ENCODE assay signal across 9 cellular contexts in genomic region chr5:14628346-14628745, GRCh38. TPM values are rescaled to one million over a fixed set of nuclear protein-coding genes. Genes with fewer than 3 reads are reported as not detected.
DNase-seq lines count a peak whose midpoint lies in the region; ATAC-seq and TF ChIP-seq lines count a peak whose summit lies in the region.
"Had no signal": no experiment of that assay in that cellular context is flagged by ENCODE, and none has a peak within 500 bp of the region (broad histone marks: within the 10 kb centered on the region; RNA-seq: fewer than 3 reads in every experiment).

No MANE protein-coding gene starts in this region.

- peaks cover 2% of the 10 kb centered on the region for H3K9me3 Mint-ChIP-seq in activated naive CD8-positive, alpha-beta T cell treated with anti-CD3 and anti-CD28 coated beads, Interleukin-2, amount 10 ng/mL, durations not matched to agents 7 days and 5 days

- TF ChIP-seq CTCF in lower lobe of right lung (IDR thresholded peaks at IDR 0.05) = no peak
- no peak for TF ChIP-seq CTCF in coronary artery (IDR thresholded peaks at IDR 0.05)

- intact Hi-C loops in lower lobe of right lung (cut with DNase I) = no loop called here

- H3K4me1 Mint-ChIP-seq in activated naive CD8-positive, alpha-beta T cell treated with anti-CD3 and anti-CD28 coated beads, Interleukin-2, amount 10 ng/mL, durations not matched to agents 7 days and 5 days = no peaks in the 10 kb centered on the region
- H3K4me1 Mint-ChIP-seq: activated B cell treated with CpG ODN at 0.5 μM for 24 hours had no signal

- no peak overlapping the region for H3K4me3 Mint-ChIP-seq in activated naive CD8-positive, alpha-beta T cell treated with anti-CD3 and anti-CD28 coated beads, Interleukin-2, amount 10 ng/mL, durations not matched to agents 7 days and 5 days
- H3K4me3 Mint-ChIP-seq: activated B cell treated with CpG ODN at 0.5 μM for 24 hours had no signal

- ATAC-seq in activated naive CD8-positive, alpha-beta T cell treated with anti-CD3 and anti-CD28 coated beads, Interleukin-2, amount 10 ng/mL, durations not matched to agents 7 days and 5 days (ENCODE audit: low read depth) = peak; percentile 76
- ATAC-seq in lower lobe of right lung (peak; percentile 47 to 66), GM19351 (IDR thresholded peaks at IDR 0.05; ENCODE audit: unreplicated experiment) (no peak)

- H3K36me3 ChIP-seq in H7 (replicated peaks; ENCODE audit: control insufficient read depth, insufficient read depth, low read length) (no peaks in the 10 kb centered on the region), SJSA1 (no peaks in the 10 kb centered on the region), lower lobe of right lung (no peaks in the 10 kb centered on the region)

- POLR2A ChIA-PET in activated naive CD8-positive, alpha-beta T cell treated with anti-CD3 and anti-CD28 coated beads, Interleukin-2, amount 10 ng/mL, durations not matched to agents 7 days and 5 days (lab: Charles Lee) = interaction anchor here (1.2 to 1.3 kb wide), 2 partner anchors 35 to 46 kb away, joined by 3 to 9 read pairs; partner anchors contain the start of gene OTULINL

- H3K27ac ChIP-seq in SJSA1 (no peak overlapping the region), lower lobe of right lung (no peak overlapping the region), coronary artery (no peak overlapping the region)

- H3K36me3 Mint-ChIP-seq in activated naive CD8-positive, alpha-beta T cell treated with anti-CD3 and anti-CD28 coated beads, Interleukin-2, amount 10 ng/mL, durations not matched to agents 7 days and 5 days = peaks cover 12% of the 10 kb centered on the region

- DNase-seq in H7 (peak; percentile 40), SJSA1 (ENCODE audit: low read depth in 1 of 2, low spot score in 2 of 2) (peak; percentile 9 to 56), lower lobe of right lung (no peak), stromal cell of bone marrow (ENCODE audit: low read depth) (peak; percentile 25), D341Med (ENCODE audit: low spot score) (no peak), coronary artery (ENCODE audit: low spot score) (no peak)
- peak; percentile 65 for DNase-seq in activated naive CD8-positive, alpha-beta T cell treated with anti-CD3 and anti-CD28 coated beads, Interleukin-2, amount 10 ng/mL, durations not matched to agents 7 days and 5 days
- DNase-seq: activated B cell treated with CpG ODN at 0.5 μM for 24 hours had no signal

- no peak overlapping the region for H3K27ac Mint-ChIP-seq in activated naive CD8-positive, alpha-beta T cell treated with anti-CD3 and anti-CD28 coated beads, Interleukin-2, amount 10 ng/mL, durations not matched to agents 7 days and 5 days
- H3K27ac Mint-ChIP-seq: activated B cell treated with CpG ODN at 0.5 μM for 24 hours had no signal

- H3K9me3 ChIP-seq in SJSA1 (replicated peaks) (no peaks in the 10 kb centered on the region), lower lobe of right lung (no peaks in the 10 kb centered on the region)

- no peaks in the 10 kb centered on the region for H3K27me3 ChIP-seq in H7 (ENCODE audit: control insufficient read depth, insufficient read depth, low read length)
- 0 out of 2 replicates have a peak, but pooled peaks cover 2% of the 10 kb centered on the region for H3K27me3 ChIP-seq in SJSA1 (replicated peaks)
- no peaks in the 10 kb centered on the region for H3K27me3 ChIP-seq in lower lobe of right lung (ENCODE audit: low read depth)

- no peaks in the 10 kb centered on the region for H3K4me1 ChIP-seq in SJSA1 (replicated peaks)
- no peaks in the 10 kb centered on the region for H3K4me1 ChIP-seq in lower lobe of right lung

- no peak overlapping the region for H3K4me3 ChIP-seq in H7 (ENCODE audit: insufficient read depth, low read depth, low read length)
- H3K4me3 ChIP-seq in SJSA1 = no peak overlapping the region
- H3K4me3 ChIP-seq in lower lobe of right lung = no peak overlapping the region
- H3K4me3 ChIP-seq in coronary artery = no peak overlapping the region

- H3K27me3 Mint-ChIP-seq in activated naive CD8-positive, alpha-beta T cell treated with anti-CD3 and anti-CD28 coated beads, Interleukin-2, amount 10 ng/mL, durations not matched to agents 7 days and 5 days = no peaks in the 10 kb centered on the region
- H3K27me3 Mint-ChIP-seq: activated B cell treated with CpG ODN at 0.5 μM for 24 hours had no signal

RNA-seq across cellular contexts. Expression of gene OTULIN, which starts 36.2 kb away (rescaled TPM):
- total RNA-seq in H7 (2014; rRNA removed; shearing (Covaris generic)) = 14.9 and 17.4 TPM in 2 replicates
- 44.6 and 47.0 TPM in 2 replicates for total RNA-seq in SJSA1 (2014; rRNA removed; shearing (Covaris generic))
- 10 to 100 TPM; 82.7 to 86.6 TPM for total RNA-seq in activated naive CD8-positive, alpha-beta T cell treated with anti-CD3 and anti-CD28 coated beads, Interleukin-2, amount 10 ng/mL, durations not matched to agents 7 days and 5 days
- 33.0 TPM for total RNA-seq in lower lobe of right lung

RNA-seq across cellular contexts. Expression of gene OTULINL, which starts 46.8 kb away (rescaled TPM):
- 2.7 and 3.3 TPM in 2 replicates for total RNA-seq in H7 (2014; rRNA removed; shearing (Covaris generic))
- total RNA-seq in SJSA1 (2014; rRNA removed; shearing (Covaris generic)) = 0.58 and 1.4 TPM in 2 replicates
- total RNA-seq in activated naive CD8-positive, alpha-beta T cell treated with anti-CD3 and anti-CD28 coated beads, Interleukin-2, amount 10 ng/mL, durations not matched to agents 7 days and 5 days = 10 to 100 TPM; 67.7 to 68.4 TPM
- total RNA-seq in lower lobe of right lung = 79.3 TPM

Comparison
In these comparisons a context has a peak if more than half of its experiments do, and no peak if none do; other contexts are left out.
1. DNase-seq: peak in H7 (single experiment), SJSA1 (2 of 2), activated naive CD8-positive, alpha-beta T cell treated with anti-CD3 and anti-CD28 coated beads, Interleukin-2, amount 10 ng/mL, durations not matched to agents 7 days and 5 days (single experiment) and stromal cell of bone marrow (single experiment); none in lower lobe of right lung (single experiment), D341Med (single experiment) and coronary artery (single experiment).
2. RNA of gene OTULINL, which starts 46.8 kb away (total RNA-seq): 79.3 TPM in lower lobe of right lung (single experiment) and 67.7 to 68.4 TPM in activated naive CD8-positive, alpha-beta T cell treated with anti-CD3 and anti-CD28 coated beads, Interleukin-2, amount 10 ng/mL, durations not matched to agents 7 days and 5 days; 2.7 to 3.3 TPM in H7 and 0.58 to 1.4 TPM in SJSA1; every median in the first group is over 10 times any median in the second.